In genomic region chr14:38387821-38388220, GRCh38 we compare ENCODE assay signal across 30 cellular contexts.
"Had no signal": no experiment of that assay in that cellular context is flagged by ENCODE, and none has a peak within 500 bp of the region (broad histone marks: within the 10 kb centered on the region; RNA-seq: fewer than 3 reads in every experiment).

No MANE protein-coding gene starts in this region.

- H3K36me3 Mint-ChIP-seq: activated naive CD8-positive, alpha-beta T cell treated with anti-CD3 and anti-CD28 coated beads, Interleukin-2, amount 10 ng/mL, durations not matched to agents 7 days and 5 days had no signal

- H3K27me3 Mint-ChIP-seq: activated CD8-positive, alpha-beta T cell treated with anti-CD3 and anti-CD28 coated beads for 36 hours had no signal

- H3K4me3 ChIP-seq: adrenal gland, breast epithelium, Peyer's patch, SJCRH30 had no signal

- H3K4me3 Mint-ChIP-seq: activated CD8-positive, alpha-beta T cell treated with anti-CD3 and anti-CD28 coated beads for 36 hours; activated naive CD8-positive, alpha-beta T cell treated with anti-CD3 and anti-CD28 coated beads, Interleukin-2, amount 10 ng/mL, durations not matched to agents 7 days and 5 days; activated T-cell treated with anti-CD3 and anti-CD28 coated beads, Interleukin-2, amount 50 U/mL, for 72 hours; T-helper 1 cell treated with Interleukin-12 subunit alpha and Interleukin-12 subunit beta and Interleukin-4 antibody, amounts not matched to agents 30 μg/mL and 1 μg/mL, for 36 hours had no signal

- H3K4me1 Mint-ChIP-seq: activated naive CD8-positive, alpha-beta T cell treated with anti-CD3 and anti-CD28 coated beads, Interleukin-2, amount 10 ng/mL, durations not matched to agents 7 days and 5 days had no signal

- DNase-seq: activated CD4-positive, alpha-beta T cell treated with anti-CD3 and anti-CD28 coated beads for 4 hours; activated CD8-positive, alpha-beta memory T cell treated with anti-CD3 and anti-CD28 coated beads, Interleukin-2, amount 50 U/mL, for 4 hours; activated CD8-positive, alpha-beta T cell treated with anti-CD3 and anti-CD28 coated beads for 36 hours; activated naive CD4-positive, alpha-beta T cell treated with anti-CD3 and anti-CD28 coated beads, Interleukin-2, amount 50 U/mL, for 16 hours; activated naive CD8-positive, alpha-beta T cell treated with anti-CD3 and anti-CD28 coated beads, Interleukin-2, amount 10 ng/mL, durations not matched to agents 7 days and 5 days; activated T-cell treated with anti-CD3 and anti-CD28 coated beads, Interleukin-2, amount 50 U/mL, for 72 hours; adrenal gland; anterior cingulate cortex; caudate nucleus; Kasumi-1; KBM-7; MV-4-11; NCI-H1092 treated with DMSO at 0.1 percent for 48 hours; NCI-H1417 treated with DMSO at 0.1 percent for 48 hours; NCI-H1694; NCI-H2029; NCI-H2107; NCI-H2171 treated with DMSO at 0.1 percent for 48 hours; NCI-H345; NCI-H510A; Peyer's patch; Right ventricle myocardium superior; SJCRH30; SW 1271 had no signal

- H3K27ac ChIP-seq: adrenal gland, breast epithelium, Peyer's patch, RWPE1, SJCRH30 had no signal

- H3K27me3 ChIP-seq: adrenal gland, breast epithelium, Peyer's patch, SJCRH30 had no signal

- ATAC-seq: activated CD4-positive, CD25-positive, alpha-beta regulatory T cell treated with anti-CD3 and anti-CD28 coated beads, Interleukin-2, amount 50 U/mL, for 24 hours; activated CD8-positive, alpha-beta T cell treated with anti-CD3 and anti-CD28 coated beads for 36 hours; activated T-cell treated with anti-CD3 and anti-CD28 coated beads, Interleukin-2, amount 50 U/mL, for 72 hours; SK-N-SH treated with all-trans-retinoic acid at 6 μM for 48 hours had no signal

- H3K4me1 ChIP-seq: adrenal gland, breast epithelium, Peyer's patch, SJCRH30 had no signal

- H3K27ac Mint-ChIP-seq: activated CD8-positive, alpha-beta T cell treated with anti-CD3 and anti-CD28 coated beads for 36 hours; activated naive CD8-positive, alpha-beta T cell treated with anti-CD3 and anti-CD28 coated beads, Interleukin-2, amount 10 ng/mL, durations not matched to agents 7 days and 5 days; activated T-cell treated with anti-CD3 and anti-CD28 coated beads, Interleukin-2, amount 50 U/mL, for 72 hours; activated T-helper 2 cell treated with anti-CD3 and anti-CD28 coated beads, Interferon-gamma antibody, Interleukin-2, Interleukin-4, amounts not matched to agents 10 μg/mL and 5 μg/mL and 100 μg/mL, durations not matched to agents 14 hours and 24 hours and 36 hours; T-helper 1 cell treated with Interleukin-12 subunit alpha and Interleukin-12 subunit beta and Interleukin-4 antibody, amounts not matched to agents 30 μg/mL and 1 μg/mL, for 36 hours had no signal

- H3K36me3 ChIP-seq: adrenal gland, breast epithelium, Peyer's patch, SJCRH30 had no signal

- H3K9me3 Mint-ChIP-seq: activated CD8-positive, alpha-beta T cell treated with anti-CD3 and anti-CD28 coated beads for 36 hours; activated naive CD8-positive, alpha-beta T cell treated with anti-CD3 and anti-CD28 coated beads, Interleukin-2, amount 10 ng/mL, durations not matched to agents 7 days and 5 days; activated T-cell treated with anti-CD3 and anti-CD28 coated beads, Interleukin-2, amount 50 U/mL, for 72 hours; activated T-helper 2 cell treated with anti-CD3 and anti-CD28 coated beads, Interferon-gamma antibody, Interleukin-2, Interleukin-4, amounts not matched to agents 10 μg/mL and 5 μg/mL and 100 μg/mL, durations not matched to agents 14 hours and 24 hours and 36 hours; T-helper 1 cell treated with Interleukin-12 subunit alpha and Interleukin-12 subunit beta and Interleukin-4 antibody, amounts not matched to agents 30 μg/mL and 1 μg/mL, for 36 hours had no signal

- H3K9me3 ChIP-seq: adrenal gland, breast epithelium, Peyer's patch, SJCRH30 had no signal
